In the genomic region with DNA sequence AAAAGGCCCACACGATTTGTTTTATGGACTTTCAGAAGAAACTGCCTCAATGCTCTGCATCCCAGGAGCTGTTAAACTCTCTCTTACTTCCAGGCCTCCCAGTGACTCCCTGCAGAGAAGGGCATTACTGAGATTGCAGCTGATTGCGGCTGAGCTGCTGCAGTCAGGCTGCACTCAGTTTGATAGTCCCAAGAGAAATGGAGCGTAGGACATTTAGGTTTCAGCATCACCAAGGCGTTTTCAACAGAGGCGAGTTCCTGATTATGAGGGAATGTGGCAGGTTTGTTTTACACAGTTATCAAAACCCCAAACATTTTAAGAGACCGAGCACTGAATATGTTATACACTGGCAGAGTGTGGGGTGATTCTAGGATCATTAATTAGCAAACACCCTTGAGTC, we compare ENCODE assay signal across 13 cellular contexts.
DNase-seq lines count a peak whose midpoint lies in the region; ATAC-seq, FAIRE-seq and TF ChIP-seq lines count a peak whose summit lies in the region.
"Had no signal": no experiment of that assay in that cellular context is flagged by ENCODE, and none has a peak within 500 bp of the region (broad histone marks: within the 10 kb centered on the region; RNA-seq: fewer than 3 reads in every experiment).

No MANE protein-coding gene starts in this region.

- H3K4me3 ChIP-seq in right cardiac atrium (ENCODE audit: low read length) (no peak overlapping the region), suprapubic skin (no peak overlapping the region)

- no peak overlapping the region for H3K4me3 Mint-ChIP-seq in activated T-helper 1 cell treated with anti-CD3 and anti-CD28 coated beads, Interleukin-12 subunit alpha, Interleukin-12 subunit beta, Interleukin-2, Interleukin-4 antibody, amounts not matched to agents 30 ng/mL and 10 ng/mL and 1 ng/mL, durations not matched to agents 14 hours and 24 hours and 36 hours
- H3K4me3 Mint-ChIP-seq: immature natural killer cell; natural killer cell treated with Interleukin-12 subunit alpha and Interleukin-12 subunit beta and Interleukin-15 and Interleukin-18, amount 100 ng/mL, for 72 hours had no signal

- H3K4me1 ChIP-seq in right cardiac atrium (ENCODE audit: control insufficient read depth, insufficient read depth, low read length) (no peaks in the 10 kb centered on the region), suprapubic skin (no peaks in the 10 kb centered on the region)

- H3K9me3 Mint-ChIP-seq in activated T-helper 1 cell treated with anti-CD3 and anti-CD28 coated beads, Interleukin-12 subunit alpha, Interleukin-12 subunit beta, Interleukin-2, Interleukin-4 antibody, amounts not matched to agents 30 ng/mL and 10 ng/mL and 1 ng/mL, durations not matched to agents 14 hours and 24 hours and 36 hours, result no peaks in the 10 kb centered on the region

- FAIRE-seq in HTR-8/SVneo (lab: Jason Lieb, UNC), result peak; percentile 28

- ATAC-seq in right cardiac atrium, result peak; percentile 55 to 61
- ATAC-seq: natural killer cell treated with Interleukin-12 subunit alpha and Interleukin-12 subunit beta and Interleukin-15 and Interleukin-18, amount 100 ng/mL, for 72 hours had no signal

- H3K27ac ChIP-seq in right cardiac atrium (ENCODE audit: low read length), result no peak overlapping the region
- H3K27ac ChIP-seq in suprapubic skin, result peak overlapping the region; percentile 59

- TF ChIP-seq EP300 in suprapubic skin (IDR thresholded peaks at IDR 0.05), result no peak

- H3K9me3 ChIP-seq in right cardiac atrium (ENCODE audit: control insufficient read depth, low read length), result no peaks in the 10 kb centered on the region
- peaks cover 3% of the 10 kb centered on the region for H3K9me3 ChIP-seq in suprapubic skin

- no peaks in the 10 kb centered on the region for H3K36me3 ChIP-seq in suprapubic skin

- H3K27me3 ChIP-seq in right cardiac atrium (ENCODE audit: control insufficient read depth, insufficient read depth), result no peaks in the 10 kb centered on the region
- H3K27me3 ChIP-seq in suprapubic skin, result no peaks in the 10 kb centered on the region

- H3K4me1 Mint-ChIP-seq in activated T-helper 1 cell treated with anti-CD3 and anti-CD28 coated beads, Interleukin-12 subunit alpha, Interleukin-12 subunit beta, Interleukin-2, Interleukin-4 antibody, amounts not matched to agents 30 ng/mL and 10 ng/mL and 1 ng/mL, durations not matched to agents 14 hours and 24 hours and 36 hours (ENCODE audit: low read depth), result no peaks in the 10 kb centered on the region
- H3K4me1 Mint-ChIP-seq: immature natural killer cell had no signal

- no peak for DNase-seq in HTR-8/SVneo (ENCODE audit: insufficient read length, low spot score)
- peak; percentile 53 for DNase-seq in brain pericyte (ENCODE audit: low read depth, low spot score)
- DNase-seq in right cardiac atrium, result peak in 1 of 3 donors; percentile 47
- DNase-seq in suprapubic skin (ENCODE audit: low spot score in 2 of 2), result no peak
- no peak for DNase-seq in activated T-helper 1 cell treated with anti-CD3 and anti-CD28 coated beads, Interleukin-12 subunit alpha, Interleukin-12 subunit beta, Interleukin-2, Interleukin-4 antibody, amounts not matched to agents 30 ng/mL and 10 ng/mL and 1 ng/mL, durations not matched to agents 14 hours and 24 hours and 36 hours (ENCODE audit: low spot score)
- DNase-seq in activated CD8-positive, alpha-beta memory T cell treated with anti-CD3 and anti-CD28 coated beads for 24 hours, result no peak
- no peak for DNase-seq in OCI-M1 (lab: John Stamatoyannopoulos, UW)
- DNase-seq: activated CD4-positive, alpha-beta T cell treated with anti-CD3 and anti-CD28 coated beads, Interleukin-2, amount 50 U/mL, for 1 hour; activated naive CD4-positive, alpha-beta T cell treated with anti-CD3 and anti-CD28 coated beads, Interleukin-2, amount 50 U/mL, for 16 hours; immature natural killer cell; NCI-H748 treated with DMSO at 0.1 percent for 48 hours; stimulated activated CD4-positive, alpha-beta T cell treated with anti-CD3 and anti-CD28 coated beads, Interleukin-12 subunit alpha, Interleukin-12 subunit beta, amount 100 ng/mL, for 4 hours had no signal

- H3K27ac Mint-ChIP-seq in activated T-helper 1 cell treated with anti-CD3 and anti-CD28 coated beads, Interleukin-12 subunit alpha, Interleukin-12 subunit beta, Interleukin-2, Interleukin-4 antibody, amounts not matched to agents 30 ng/mL and 10 ng/mL and 1 ng/mL, durations not matched to agents 14 hours and 24 hours and 36 hours, result no peak overlapping the region
- H3K27ac Mint-ChIP-seq: immature natural killer cell; natural killer cell treated with Interleukin-12 subunit alpha and Interleukin-12 subunit beta and Interleukin-15 and Interleukin-18, amount 100 ng/mL, for 72 hours had no signal

- no peak for TF ChIP-seq CTCF in suprapubic skin (IDR thresholded peaks at IDR 0.05)

- no peaks in the 10 kb centered on the region for H3K27me3 Mint-ChIP-seq in activated T-helper 1 cell treated with anti-CD3 and anti-CD28 coated beads, Interleukin-12 subunit alpha, Interleukin-12 subunit beta, Interleukin-2, Interleukin-4 antibody, amounts not matched to agents 30 ng/mL and 10 ng/mL and 1 ng/mL, durations not matched to agents 14 hours and 24 hours and 36 hours (ENCODE audit: insufficient read depth)
- H3K27me3 Mint-ChIP-seq: natural killer cell treated with Interleukin-12 subunit alpha and Interleukin-12 subunit beta and Interleukin-15 and Interleukin-18, amount 100 ng/mL, for 72 hours had no signal

- WGBS in right cardiac atrium, result 33% methylated on average over 6 of the region's 6 CpGs
- WGBS in suprapubic skin, result 66% methylated on average over 6 of the region's 6 CpGs

- intact Hi-C loops in right cardiac atrium (cut with DNase I), result no loop called here
- intact Hi-C loops in activated T-helper 1 cell treated with anti-CD3 and anti-CD28 coated beads, Interleukin-12 subunit alpha, Interleukin-12 subunit beta, Interleukin-2, Interleukin-4 antibody, amounts not matched to agents 30 ng/mL and 10 ng/mL and 1 ng/mL, durations not matched to agents 14 hours and 24 hours and 36 hours (cut with micrococcal nuclease), result no loop called here

- no peaks in the 10 kb centered on the region for H3K36me3 Mint-ChIP-seq in activated T-helper 1 cell treated with anti-CD3 and anti-CD28 coated beads, Interleukin-12 subunit alpha, Interleukin-12 subunit beta, Interleukin-2, Interleukin-4 antibody, amounts not matched to agents 30 ng/mL and 10 ng/mL and 1 ng/mL, durations not matched to agents 14 hours and 24 hours and 36 hours (ENCODE audit: low read depth)
- H3K36me3 Mint-ChIP-seq: natural killer cell treated with Interleukin-12 subunit alpha and Interleukin-12 subunit beta and Interleukin-15 and Interleukin-18, amount 100 ng/mL, for 72 hours had no signal

- TF ChIP-seq POLR2A in suprapubic skin (IDR thresholded peaks at IDR 0.05), result no peak
